Comparison of ENCODE assay signal across 10 cellular contexts in the genomic region with DNA sequence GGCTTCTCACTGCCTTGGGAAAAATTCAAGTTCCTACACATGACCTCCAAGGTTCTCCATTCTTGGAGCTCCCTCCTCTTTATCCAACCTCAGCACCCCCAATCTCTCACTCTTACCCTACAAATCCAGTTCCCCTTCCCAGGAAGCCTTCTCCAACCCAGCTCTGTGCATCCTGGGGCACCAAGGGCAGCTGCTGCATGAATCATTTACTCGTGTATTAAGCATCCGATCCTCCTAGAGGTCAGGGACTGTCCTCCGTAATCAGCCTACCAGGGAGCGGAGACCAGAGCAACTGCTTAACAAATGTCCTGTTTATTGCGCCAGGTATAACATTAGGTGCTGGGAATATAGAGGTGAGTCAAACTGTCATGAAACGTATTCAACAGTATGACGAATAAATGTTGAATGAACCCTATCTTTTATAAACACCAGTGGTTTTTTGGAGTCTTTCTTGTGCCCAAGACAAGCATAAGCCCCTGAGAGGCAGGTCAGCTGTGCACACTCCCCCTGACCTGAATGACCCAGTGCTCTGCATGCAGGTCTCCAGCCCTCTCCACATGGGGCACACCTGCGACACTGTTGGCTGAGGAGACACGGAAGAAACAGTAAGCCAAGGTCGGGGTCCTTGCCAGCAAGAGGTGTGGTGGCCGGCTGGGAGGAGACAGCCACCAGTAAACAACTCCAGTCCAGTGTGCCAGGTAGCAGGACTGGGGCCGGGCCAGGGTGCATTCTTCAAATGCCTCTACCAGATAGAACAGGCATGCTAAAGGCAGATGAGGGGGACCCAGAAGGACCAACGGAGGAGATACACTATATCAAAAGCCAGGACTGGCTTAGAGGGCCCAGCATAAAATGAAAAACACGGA. TPM values are rescaled to one million over a fixed set of nuclear protein-coding genes. Genes with fewer than 3 reads are reported as not detected.
DNase-seq lines count a peak whose midpoint lies in the region; ATAC-seq, FAIRE-seq and TF ChIP-seq lines count a peak whose summit lies in the region.
"Had no signal": no experiment of that assay in that cellular context is flagged by ENCODE, and none has a peak within 500 bp of the region (broad histone marks: within the 10 kb centered on the region; RNA-seq: fewer than 3 reads in every experiment).

No MANE protein-coding gene starts in this region.

- ATAC-seq in activated naive CD4-positive, alpha-beta T cell treated with anti-CD3 and anti-CD28 coated beads, Interleukin-2, amount 50 U/mL, for 72 hours = no peak
- no peak for ATAC-seq in GM19467 (IDR thresholded peaks at IDR 0.05; ENCODE audit: unreplicated experiment)

- intact Hi-C loops in thyroid gland (cut with DNase I) = no loop called here

- no peak for TF ChIP-seq RAD21 in liver (IDR thresholded peaks at IDR 0.05)

- DNase-seq in activated naive CD4-positive, alpha-beta T cell treated with anti-CD3 and anti-CD28 coated beads, Interleukin-2, amount 50 U/mL, for 72 hours (ENCODE audit: low spot score in 2 of 2) = no peak
- DNase-seq in bronchial epithelial cell (ENCODE audit: low read depth) (peak; percentile 59), thyroid gland (peak; percentile 68 to 86), NCI-H524 treated with DMSO at 0.1 percent for 48 hours (lab: John Stamatoyannopoulos, UW) (no peak), osteocyte (ENCODE audit: extremely low spot score, unreplicated experiment) (no peak)
- DNase-seq: activated effector memory CD4-positive, alpha-beta T cell treated with anti-CD3 and anti-CD28 coated beads, Interleukin-2, amount 50 U/mL, for 16 hours; NCI-H2171 treated with DMSO at 0.1 percent for 48 hours had no signal

- H3K36me3 ChIP-seq in bronchial epithelial cell (ENCODE audit: control insufficient read depth, insufficient read depth, low read length) (no peaks in the 10 kb centered on the region), liver (ENCODE audit: control insufficient read depth in 4 of 4, insufficient read depth in 3 of 4, low read depth in 1 of 4, low read length in 3 of 4) (no peaks in the 10 kb centered on the region), thyroid gland (no peaks in the 10 kb centered on the region)

- H3K4me1 Mint-ChIP-seq in activated naive CD4-positive, alpha-beta T cell treated with anti-CD3 and anti-CD28 coated beads, Interleukin-2, amount 50 U/mL, for 24 hours = peaks cover 93% of the 10 kb centered on the region
- peaks cover 70% of the 10 kb centered on the region for H3K4me1 Mint-ChIP-seq in osteocyte (ENCODE audit: unreplicated experiment)

- H3K4me1 ChIP-seq in liver (ENCODE audit: control insufficient read depth in 4 of 4, insufficient read depth in 4 of 4, low read length in 3 of 4) (peaks cover 19 to 56% (median 41%) of the 10 kb centered on the region in 4 donors), thyroid gland (peaks cover 57 to 84% of the 10 kb centered on the region in 2 donors)

- 51% methylated on average over 14 of the region's 14 CpGs for WGBS in liver
- WGBS in thyroid gland, 2 donors = 56 to 63% methylated on average over 14 of the region's 14 CpGs

- H3K4me3 Mint-ChIP-seq in activated naive CD4-positive, alpha-beta T cell treated with anti-CD3 and anti-CD28 coated beads, Interleukin-2, amount 50 U/mL, for 24 hours = peak overlapping the region; percentile 3
- no peak overlapping the region for H3K4me3 Mint-ChIP-seq in osteocyte (ENCODE audit: unreplicated experiment)

- no peaks in the 10 kb centered on the region for H3K27me3 ChIP-seq in bronchial epithelial cell (ENCODE audit: control insufficient read depth, insufficient read depth, low read length)
- no peaks in the 10 kb centered on the region for H3K27me3 ChIP-seq in liver (ENCODE audit: control insufficient read depth in 4 of 4, insufficient read depth in 4 of 4, low read length in 3 of 4)
- no peaks in the 10 kb centered on the region for H3K27me3 ChIP-seq in thyroid gland

- H3K9me3 Mint-ChIP-seq in activated naive CD4-positive, alpha-beta T cell treated with anti-CD3 and anti-CD28 coated beads, Interleukin-2, amount 50 U/mL, for 24 hours = no peaks in the 10 kb centered on the region
- H3K9me3 Mint-ChIP-seq in activated naive CD4-positive, alpha-beta T cell treated with anti-CD3 and anti-CD28 coated beads, Interleukin-2, amount 50 U/mL, for 72 hours = no peaks in the 10 kb centered on the region
- H3K9me3 Mint-ChIP-seq in osteocyte (ENCODE audit: unreplicated experiment) = no peaks in the 10 kb centered on the region

- H3K27me3 Mint-ChIP-seq in activated naive CD4-positive, alpha-beta T cell treated with anti-CD3 and anti-CD28 coated beads, Interleukin-2, amount 50 U/mL, for 24 hours = no peaks in the 10 kb centered on the region
- H3K27me3 Mint-ChIP-seq in osteocyte (ENCODE audit: unreplicated experiment) = no peaks in the 10 kb centered on the region

- H3K36me3 Mint-ChIP-seq in activated naive CD4-positive, alpha-beta T cell treated with anti-CD3 and anti-CD28 coated beads, Interleukin-2, amount 50 U/mL, for 24 hours = peaks cover 4% of the 10 kb centered on the region
- no peaks in the 10 kb centered on the region for H3K36me3 Mint-ChIP-seq in activated naive CD4-positive, alpha-beta T cell treated with anti-CD3 and anti-CD28 coated beads, Interleukin-2, amount 50 U/mL, for 72 hours
- peaks cover 10% of the 10 kb centered on the region for H3K36me3 Mint-ChIP-seq in osteocyte (ENCODE audit: unreplicated experiment)

- no peaks in the 10 kb centered on the region for H3K9me3 ChIP-seq in liver (ENCODE audit: control insufficient read depth in 4 of 4, low read length in 3 of 4)
- H3K9me3 ChIP-seq in thyroid gland = no peaks in the 10 kb centered on the region

- H3K27ac ChIP-seq in liver (ENCODE audit: low read depth in 1 of 2, low read length in 2 of 2) (peak overlapping the region in 1 of 2 donors; percentile 9), thyroid gland (peak overlapping the region; percentile 73 to 84 (median 80))

- no peak overlapping the region for H3K9ac ChIP-seq in liver (ENCODE audit: low read depth in 1 of 2, low read length in 2 of 2)

- peak in 1 of 2 donors; percentile 7 for TF ChIP-seq POLR2A in thyroid gland (IDR thresholded peaks at IDR 0.05)

- FAIRE-seq in bronchial epithelial cell (lab: Jason Lieb, UNC) = no peak

- H3K4me3 ChIP-seq in bronchial epithelial cell (ENCODE audit: low read depth, low read length) = no peak overlapping the region
- no peak overlapping the region for H3K4me3 ChIP-seq in liver (ENCODE audit: low read depth in 1 of 3, low read length in 3 of 3)
- H3K4me3 ChIP-seq in thyroid gland (replicated peaks in 1 of 3) = no peak overlapping the region

- no peak for TF ChIP-seq CTCF in bronchial epithelial cell (IDR thresholded peaks at IDR 0.05; ENCODE audit: insufficient read depth, low read length, severe bottlenecking)
- no peak for TF ChIP-seq CTCF in liver (IDR thresholded peaks at IDR 0.05; ENCODE audit: low read depth, low read length, missing input control)
- TF ChIP-seq CTCF in thyroid gland (IDR thresholded peaks at IDR 0.05) = peak in 1 of 6 experiments; percentile 6
- no peak for TF ChIP-seq CTCF in osteocyte (IDR thresholded peaks at IDR 0.05)

- peak overlapping the region; percentile 71 for H3K27ac Mint-ChIP-seq in activated naive CD4-positive, alpha-beta T cell treated with anti-CD3 and anti-CD28 coated beads, Interleukin-2, amount 50 U/mL, for 24 hours
- H3K27ac Mint-ChIP-seq in activated naive CD4-positive, alpha-beta T cell treated with anti-CD3 and anti-CD28 coated beads, Interleukin-2, amount 50 U/mL, for 72 hours = no peak overlapping the region
- no peak overlapping the region for H3K27ac Mint-ChIP-seq in osteocyte (ENCODE audit: unreplicated experiment)

TF ChIP-seq in liver, 16 proteins besides CTCF, POLR2A, EP300 and RAD21:
- TF ChIP-seq JUND (IDR thresholded peaks at IDR 0.05) = peak in 1 of 2 donors; percentile 8
- peak in 1 of 2 donors; percentile 17 for TF ChIP-seq HNF4A (conservative IDR thresholded peaks at IDR 0.05)
- TF ChIP-seq NR2F2 (IDR thresholded peaks at IDR 0.05) = no peak
- peak; percentile 7 for TF ChIP-seq FOXA2 (IDR thresholded peaks at IDR 0.05)

RNA-seq across cellular contexts. Expression of gene ANP32A, which starts 27.6 kb away (rescaled TPM):
- total RNA-seq in activated naive CD4-positive, alpha-beta T cell treated with anti-CD3 and anti-CD28 coated beads, Interleukin-2, amount 50 U/mL, for 72 hours = 100 to 1,000 TPM; 136 to 237 TPM
- total RNA-seq in bronchial epithelial cell (42.6 and 44.2 TPM in 2 replicates), liver (10 to 100 TPM; 30.5 to 45.8 TPM), thyroid gland (100 to 1,000 TPM in 1 of 4 donors, 10 to 100 TPM in 3; 65.4 to 116 (median 79.5) TPM), osteocyte (155 and 159 TPM in 2 replicates)
- 10 to 100 TPM; 33.0 to 60.4 TPM for polyA plus RNA-seq in liver

Comparison
In these comparisons a context has a peak if more than half of its experiments do, and no peak if none do; other contexts are left out.
1. DNase-seq: peak in bronchial epithelial cell (single experiment) and thyroid gland (2 of 2); none in activated naive CD4-positive, alpha-beta T cell treated with anti-CD3 and anti-CD28 coated beads, Interleukin-2, amount 50 U/mL, for 72 hours (0 of 2), NCI-H524 treated with DMSO at 0.1 percent for 48 hours (single experiment) and osteocyte (single experiment).